Comparison of ENCODE assay signal across 20 cellular contexts in genomic region chr13:98270819-98271218, GRCh38.
DNase-seq lines count a peak whose midpoint lies in the region; ATAC-seq, FAIRE-seq and TF ChIP-seq lines count a peak whose summit lies in the region.
"Had no signal": no experiment of that assay in that cellular context is flagged by ENCODE, and none has a peak within 500 bp of the region (broad histone marks: within the 10 kb centered on the region; RNA-seq: fewer than 3 reads in every experiment).

No MANE protein-coding gene starts in this region.

- H3K23ac ChIP-seq in mesendoderm (ENCODE audit: low read length) (no peak overlapping the region), trophoblast cell (ENCODE audit: low read length) (no peak overlapping the region)

- H3K4me1 ChIP-seq in mesendoderm (ENCODE audit: control insufficient read depth, low read depth, low read length), result peaks cover 18% of the 10 kb centered on the region
- peaks cover 18 to 28% of the 10 kb centered on the region in 2 experiments for H3K4me1 ChIP-seq in trophoblast cell (ENCODE audit: control insufficient read depth in 1 of 2, insufficient read depth in 2 of 2, low read length in 2 of 2)

- H4K12ac ChIP-seq in trophoblast cell (ENCODE audit: low read depth, low read length), result no peak overlapping the region

- H3K36me3 ChIP-seq in SK-N-MC (ENCODE audit: insufficient read depth, low read length), result no peaks in the 10 kb centered on the region
- H3K36me3 ChIP-seq in mesendoderm (ENCODE audit: control insufficient read depth, insufficient read depth, low read length), result no peaks in the 10 kb centered on the region
- H3K36me3 ChIP-seq in trophoblast cell (ENCODE audit: control insufficient read depth in 1 of 2, insufficient read depth in 2 of 2, low read length in 2 of 2), result no peaks in the 10 kb centered on the region
- no peaks in the 10 kb centered on the region for H3K36me3 ChIP-seq in brain microvascular endothelial cell (replicated peaks)

- H3K56ac ChIP-seq in mesendoderm (ENCODE audit: low read length), result no peak overlapping the region

- no peak overlapping the region for H4K91ac ChIP-seq in trophoblast cell (ENCODE audit: low read depth, low read length)

- FAIRE-seq in RCC 7860 (lab: Jason Lieb, UNC), result no peak
- FAIRE-seq: A549, D721Med, G401.6, GM12891 had no signal

- ATAC-seq in HG02852 (IDR thresholded peaks at IDR 0.05; ENCODE audit: unreplicated experiment), result no peak
- ATAC-seq: A549, GM23338 had no signal

- no peak for TF ChIP-seq CTCF in brain microvascular endothelial cell (IDR thresholded peaks at IDR 0.05; ENCODE audit: low read depth, low read length, missing control alignments)

- no peak overlapping the region for H3K14ac ChIP-seq in trophoblast cell (ENCODE audit: low read length)

- H3K9ac ChIP-seq in SK-N-MC (ENCODE audit: insufficient read length), result no peak overlapping the region
- H3K9ac ChIP-seq in mesendoderm (ENCODE audit: low read length), result no peak overlapping the region
- H3K9ac ChIP-seq in trophoblast cell (ENCODE audit: low read length), result no peak overlapping the region

- H2BK120ac ChIP-seq in mesendoderm (ENCODE audit: low read depth, low read length) (no peak overlapping the region), trophoblast cell (ENCODE audit: insufficient read depth, low read length, poor library complexity) (no peak overlapping the region)

- H3K27ac ChIP-seq in SK-N-MC (peak overlapping the region; percentile 64), mesendoderm (ENCODE audit: low read depth, low read length) (no peak overlapping the region), trophoblast cell (ENCODE audit: low read depth, low read length) (no peak overlapping the region), brain microvascular endothelial cell (no peak overlapping the region)
- H3K27ac ChIP-seq: A549, C4-2B had no signal

- no peak overlapping the region for H4K5ac ChIP-seq in mesendoderm (ENCODE audit: low read length)

- H3K18ac ChIP-seq in mesendoderm (ENCODE audit: low read length) (peak overlapping the region; percentile 65), trophoblast cell (ENCODE audit: low read length) (no peak overlapping the region)

- no CpG with 5 or more reads among the region's 9 CpGs for WGBS in mesendoderm (ENCODE audit: extremely low coverage, insufficient coverage, low lambda C conversion rate)
- no CpG with 5 or more reads among the region's 9 CpGs for WGBS in trophoblast cell (ENCODE audit: extremely low coverage, insufficient coverage, insufficient read length)

- H2BK12ac ChIP-seq in trophoblast cell (ENCODE audit: low read length), result no peak overlapping the region

- H4K8ac ChIP-seq in mesendoderm (ENCODE audit: low read depth, low read length) (no peak overlapping the region), trophoblast cell (ENCODE audit: low read depth, low read length) (no peak overlapping the region)

- H2BK5ac ChIP-seq in mesendoderm (ENCODE audit: low read length) (no peak overlapping the region), trophoblast cell (ENCODE audit: low read depth, low read length, poor library complexity) (no peak overlapping the region)

- H2BK15ac ChIP-seq in mesendoderm (replicated peaks; ENCODE audit: low read depth), result no peak overlapping the region

- in situ Hi-C loops in brain microvascular endothelial cell (cut with HindIII; ENCODE audit: low pct_ligation_motif_present, low sequenced_read_pairs), result no loop called here

- H3K4ac ChIP-seq in mesendoderm (ENCODE audit: low read depth, low read length), result no peak overlapping the region
- H3K4ac ChIP-seq in trophoblast cell (ENCODE audit: low read depth, low read length), result no peak overlapping the region

- peaks cover 10% of the 10 kb centered on the region for H3K79me1 ChIP-seq in mesendoderm (ENCODE audit: low read length)
- peaks cover 19% of the 10 kb centered on the region for H3K79me1 ChIP-seq in trophoblast cell (ENCODE audit: low read length)

- no peak overlapping the region for H2AFZ ChIP-seq in trophoblast cell (ENCODE audit: insufficient read depth, low read length, poor library complexity)
- H2AFZ ChIP-seq: GM23338 had no signal

- H2AK5ac ChIP-seq in mesendoderm (ENCODE audit: low read length), result no peak overlapping the region
- H2AK5ac ChIP-seq in trophoblast cell (ENCODE audit: low read length), result no peak overlapping the region

- no peak for DNase-seq in SK-N-MC (ENCODE audit: low read depth, low spot score)
- peak; percentile 73 for DNase-seq in amniotic epithelial cell (ENCODE audit: low read depth)
- no peak for DNase-seq in mesendoderm
- DNase-seq in trophoblast cell, result peak; percentile 53 to 80
- DNase-seq in brain microvascular endothelial cell, result no peak
- DNase-seq in RCC 7860 (ENCODE audit: low spot score), result no peak
- no peak for DNase-seq in NCI-H1930 (lab: John Stamatoyannopoulos, UW)
- DNase-seq: BE2C; CD4-positive, alpha-beta memory T cell; DMS153; DMS79 treated with DMSO at 0.1 percent for 48 hours; EL; H7 had no signal

- H3K9me3 ChIP-seq in SK-N-MC (ENCODE audit: low read depth, low read length) (no peaks in the 10 kb centered on the region), trophoblast cell (ENCODE audit: insufficient read depth, low read depth, low read length) (no peaks in the 10 kb centered on the region)
- H3K9me3 ChIP-seq: A549, BE2C had no signal

- H3K79me2 ChIP-seq in mesendoderm (ENCODE audit: control insufficient read depth, insufficient read depth, low read length), result peaks cover 5% of the 10 kb centered on the region
- H3K79me2 ChIP-seq in trophoblast cell (ENCODE audit: control insufficient read depth, insufficient read depth, low read length, poor library complexity), result no peaks in the 10 kb centered on the region

- H3K4me3 ChIP-seq in SK-N-MC (no peak overlapping the region), mesendoderm (ENCODE audit: low read length) (no peak overlapping the region), trophoblast cell (ENCODE audit: low read depth, low read length) (no peak overlapping the region), brain microvascular endothelial cell (ENCODE audit: low read depth, low read length) (no peak overlapping the region)
- H3K4me3 ChIP-seq: A549, GM23338 had no signal

- no peaks in the 10 kb centered on the region for H3K27me3 ChIP-seq in mesendoderm (ENCODE audit: insufficient read depth, low read length, poor library complexity)
- H3K27me3 ChIP-seq in trophoblast cell (ENCODE audit: insufficient read depth, low read length), result no peaks in the 10 kb centered on the region
- H3K27me3 ChIP-seq in brain microvascular endothelial cell (replicated peaks), result no peaks in the 10 kb centered on the region
- H3K27me3 ChIP-seq: BE2C had no signal

- H3K4me2 ChIP-seq in mesendoderm (ENCODE audit: low read length), result no peak overlapping the region
- no peak overlapping the region for H3K4me2 ChIP-seq in trophoblast cell (ENCODE audit: low read length)
- H3K4me2 ChIP-seq: A549, GM23338 had no signal

Comparison
In these comparisons a context has a peak if more than half of its experiments do, and no peak if none do; other contexts are left out.
1. DNase-seq: peak in amniotic epithelial cell (single experiment) and trophoblast cell (2 of 2); none in SK-N-MC (single experiment), mesendoderm (single experiment), brain microvascular endothelial cell (single experiment), RCC 7860 (single experiment) and NCI-H1930 (0 of 2).